ENCODE assay signal across 28 cellular contexts in the genomic region with DNA sequence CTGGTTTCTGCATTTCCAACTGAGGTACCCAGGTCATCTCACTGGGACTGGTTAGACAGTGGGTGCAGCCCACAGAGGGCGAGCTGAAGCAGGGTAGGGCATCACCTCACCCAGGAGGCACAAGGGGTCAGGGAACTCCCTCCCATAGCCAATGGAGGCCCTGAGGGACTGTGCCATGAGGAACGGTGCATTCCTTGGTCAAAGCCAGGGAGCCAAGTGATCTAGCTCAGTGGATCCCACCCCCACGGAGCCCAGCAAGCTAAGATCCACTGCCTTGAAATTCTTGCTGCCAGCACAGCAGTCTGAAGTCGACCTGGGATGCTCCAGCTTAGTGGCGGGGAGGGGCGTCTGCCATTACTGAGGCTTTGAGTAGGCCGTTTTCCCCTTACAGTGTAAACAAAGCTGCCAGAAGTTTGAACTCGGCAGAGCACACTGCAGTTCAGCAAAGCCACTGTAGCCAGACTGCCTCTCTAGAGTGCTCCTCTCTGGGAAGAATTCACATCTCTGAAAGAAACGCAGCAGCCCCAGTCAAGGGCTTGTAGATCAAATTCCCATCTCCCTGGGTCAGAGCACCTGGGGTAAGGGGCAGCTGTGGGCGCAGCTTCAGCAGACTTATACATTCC.
"Had no signal": no experiment of that assay in that cellular context is flagged by ENCODE, and none has a peak within 500 bp of the region (broad histone marks: within the 10 kb centered on the region; RNA-seq: fewer than 3 reads in every experiment).

No MANE protein-coding gene starts in this region.

- H3K36me3 ChIP-seq: ascending aorta, breast epithelium, cardiac muscle cell, colonic mucosa had no signal

- H3K27me3 ChIP-seq: ascending aorta, breast epithelium, cardiac muscle cell, colonic mucosa had no signal

- DNase-seq: activated CD4-positive, alpha-beta memory T cell treated with anti-CD3 and anti-CD28 coated beads, Interleukin-2, amount 10 ng/mL, durations not matched to agents 7 days and 5 days; activated CD4-positive, alpha-beta T cell treated with anti-CD3 and anti-CD28 coated beads for 36 hours; activated CD4-positive, alpha-beta T cell treated with anti-CD3 and anti-CD28 coated beads, Interleukin-2, amount 10 ng/mL, durations not matched to agents 7 days and 5 days; activated CD4-positive, alpha-beta T cell treated with anti-CD3 and anti-CD28 coated beads, Interleukin-2, amount 50 U/mL, for 4 hours; activated CD4-positive, CD25-positive, alpha-beta regulatory T cell; activated CD4-positive, CD25-positive, alpha-beta regulatory T cell treated with anti-CD3 and anti-CD28 coated beads, Interleukin-2, amount 50 U/mL, for 72 hours; activated CD8-positive, alpha-beta memory T cell treated with anti-CD3 and anti-CD28 coated beads, Interleukin-2, amount 50 U/mL, for 48 hours; activated gamma-delta T cell; activated naive CD4-positive, alpha-beta T cell; activated naive CD4-positive, alpha-beta T cell treated with anti-CD3 and anti-CD28 coated beads, Interleukin-2, amount 10 ng/mL, durations not matched to agents 7 days and 5 days; activated naive CD8-positive, alpha-beta T cell treated with anti-CD3 and anti-CD28 coated beads, Interleukin-2, amount 10 ng/mL, durations not matched to agents 7 days and 5 days; activated T-cell treated with anti-CD3 and anti-CD28 coated beads for 4 hours; activated T-cell treated with anti-CD3 and anti-CD28 coated beads, Interleukin-2, amount 50 U/mL, for 24 hours; activated T-cell treated with anti-CD3 and anti-CD28 coated beads, Interleukin-2, amount 50 U/mL, for 72 hours; central memory CD4-positive, alpha-beta T cell; cerebellar nuclear complex; colonic mucosa; effector CD8-positive, alpha-beta T cell; foreskin fibroblast; head of caudate nucleus; T-helper 1 cell; T-helper 17 cell; T1000 had no signal

- H3K4me1 ChIP-seq: ascending aorta, breast epithelium, colonic mucosa had no signal

- H3K27ac ChIP-seq: ascending aorta, breast epithelium, cardiac muscle cell, colonic mucosa had no signal

- H3K9me3 ChIP-seq: ascending aorta, breast epithelium, colonic mucosa had no signal

- H3K4me3 ChIP-seq: ascending aorta, breast epithelium, cardiac muscle cell, colonic mucosa had no signal

- ATAC-seq: activated CD4-positive, alpha-beta T cell treated with anti-CD3 and anti-CD28 coated beads for 36 hours; activated naive CD4-positive, alpha-beta T cell treated with anti-CD3 and anti-CD28 coated beads, Interleukin-2, amount 50 U/mL, for 72 hours; activated T-cell treated with anti-CD3 and anti-CD28 coated beads, Interleukin-2, amount 50 U/mL, for 72 hours; esophagus mucosa; T-helper 17 cell had no signal
